ENCODE assay signal across 29 cellular contexts in the genomic region with DNA sequence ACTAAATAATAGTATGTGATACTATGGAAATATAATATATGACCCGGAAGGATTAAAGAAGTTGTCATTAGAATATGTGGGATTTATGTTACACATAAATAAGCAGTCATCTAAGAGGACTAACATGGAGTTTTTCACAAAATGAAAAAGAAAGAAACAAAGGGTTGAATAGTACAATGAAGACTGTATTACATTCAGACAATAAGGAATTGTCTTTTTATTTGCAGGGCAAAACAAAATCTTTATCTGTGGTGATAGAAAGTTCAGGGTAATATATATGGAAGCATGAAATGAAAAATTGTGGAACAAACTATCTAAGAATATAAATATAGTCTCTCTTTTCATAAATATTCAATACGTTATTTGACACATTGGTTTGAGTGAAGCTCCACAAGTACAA. TPM values are rescaled to one million over a fixed set of nuclear protein-coding genes. Genes with fewer than 3 reads are reported as not detected.
"Had no signal": no experiment of that assay in that cellular context is flagged by ENCODE, and none has a peak within 500 bp of the region (broad histone marks: within the 10 kb centered on the region; RNA-seq: fewer than 3 reads in every experiment).

No MANE protein-coding gene starts in this region.

- H3K9me3 Mint-ChIP-seq: activated CD4-positive, alpha-beta T cell treated with anti-CD3 and anti-CD28 coated beads, Interleukin-2, amount 10 ng/mL, durations not matched to agents 24 days and 14 days; activated naive CD4-positive, alpha-beta T cell treated with anti-CD3 and anti-CD28 coated beads, Interleukin-2, amount 50 U/mL, for 24 hours; activated naive CD8-positive, alpha-beta T cell treated with anti-CD3 and anti-CD28 coated beads, Interleukin-2, amount 10 ng/mL, durations not matched to agents 7 days and 5 days; activated T-cell treated with anti-CD3 and anti-CD28 coated beads, Interleukin-2, amount 50 U/mL, for 24 hours; activated T-helper 2 cell treated with anti-CD3 and anti-CD28 coated beads, Interferon-gamma antibody, Interleukin-2, Interleukin-4, amounts not matched to agents 10 μg/mL and 5 μg/mL and 100 μg/mL, durations not matched to agents 14 hours and 24 hours and 36 hours had no signal

- H3K36me3 ChIP-seq: adrenal gland, brain microvascular endothelial cell, MG63, SJCRH30 had no signal

- H3K27ac Mint-ChIP-seq: activated CD4-positive, alpha-beta T cell treated with anti-CD3 and anti-CD28 coated beads, Interleukin-2, amount 10 ng/mL, durations not matched to agents 24 days and 14 days; activated CD8-positive, alpha-beta T cell treated with anti-CD3 and anti-CD28 coated beads, Interleukin-2, amount 10 ng/mL, durations not matched to agents 7 days and 5 days; activated naive CD4-positive, alpha-beta T cell treated with anti-CD3 and anti-CD28 coated beads, Interleukin-2, amount 50 U/mL, for 24 hours; activated naive CD8-positive, alpha-beta T cell treated with anti-CD3 and anti-CD28 coated beads, Interleukin-2, amount 10 ng/mL, durations not matched to agents 7 days and 5 days; activated T-cell treated with anti-CD3 and anti-CD28 coated beads, Interleukin-2, amount 50 U/mL, for 24 hours; activated T-helper 2 cell treated with anti-CD3 and anti-CD28 coated beads, Interferon-gamma antibody, Interleukin-2, Interleukin-4, amounts not matched to agents 10 μg/mL and 5 μg/mL and 100 μg/mL, durations not matched to agents 14 hours and 24 hours and 36 hours had no signal

- H3K4me1 ChIP-seq: adrenal gland, SJCRH30 had no signal

- H3K4me3 ChIP-seq: adrenal gland, MG63, SJCRH30, SK-N-MC had no signal

- H3K27me3 Mint-ChIP-seq: activated CD4-positive, alpha-beta T cell treated with anti-CD3 and anti-CD28 coated beads, Interleukin-2, amount 10 ng/mL, durations not matched to agents 24 days and 14 days; activated naive CD4-positive, alpha-beta T cell treated with anti-CD3 and anti-CD28 coated beads, Interleukin-2, amount 50 U/mL, for 24 hours; activated T-cell treated with anti-CD3 and anti-CD28 coated beads, Interleukin-2, amount 50 U/mL, for 24 hours had no signal

- H3K4me3 Mint-ChIP-seq: activated CD4-positive, alpha-beta T cell treated with anti-CD3 and anti-CD28 coated beads, Interleukin-2, amount 10 ng/mL, durations not matched to agents 24 days and 14 days; activated CD8-positive, alpha-beta T cell treated with anti-CD3 and anti-CD28 coated beads, Interleukin-2, amount 10 ng/mL, durations not matched to agents 7 days and 5 days; activated naive CD4-positive, alpha-beta T cell treated with anti-CD3 and anti-CD28 coated beads, Interleukin-2, amount 50 U/mL, for 24 hours; activated naive CD8-positive, alpha-beta T cell treated with anti-CD3 and anti-CD28 coated beads, Interleukin-2, amount 10 ng/mL, durations not matched to agents 7 days and 5 days; activated T-cell treated with anti-CD3 and anti-CD28 coated beads, Interleukin-2, amount 50 U/mL, for 24 hours had no signal

- DNase-seq: activated CD4-positive, alpha-beta T cell treated with anti-CD3 and anti-CD28 coated beads, Interleukin-2, amount 10 ng/mL, durations not matched to agents 24 days and 14 days; activated CD4-positive, alpha-beta T cell treated with anti-CD3 and anti-CD28 coated beads, Interleukin-2, amount 50 U/mL, for 48 hours; activated CD8-positive, alpha-beta T cell treated with anti-CD3 and anti-CD28 coated beads, Interleukin-2, amount 10 ng/mL, durations not matched to agents 7 days and 5 days; activated gamma-delta T cell; activated naive CD4-positive, alpha-beta T cell treated with Interleukin-2 at 50 U/mL for 16 hours; activated naive CD8-positive, alpha-beta T cell treated with anti-CD3 and anti-CD28 coated beads, Interleukin-2, amount 10 ng/mL, durations not matched to agents 7 days and 5 days; activated T-cell treated with anti-CD3 and anti-CD28 coated beads, Interleukin-2, amount 50 U/mL, for 24 hours; adrenal gland; brain microvascular endothelial cell; Kasumi-1; KG1; MG63; NCI-H1048; NCI-H1105 treated with DMSO at 0.1 percent for 48 hours; NCI-H1436 treated with DMSO at 0.1 percent for 48 hours; NCI-H1694 treated with DMSO at 0.1 percent for 48 hours; NCI-H2029; NCI-H2107; NCI-H2171; NCI-H510A; NCI-H526; NCI-H748 treated with DMSO at 0.1 percent for 48 hours; NK-92 treated with Interleukin-12 subunit alpha and Interleukin-12 subunit beta, amount 100 ng/mL, for 24 hours; SHP77; SJCRH30 had no signal

- H3K27ac ChIP-seq: adrenal gland, brain microvascular endothelial cell, SJCRH30, SK-N-MC had no signal

- H3K9me3 ChIP-seq: adrenal gland, MG63, SJCRH30 had no signal

- H3K27me3 ChIP-seq: adrenal gland, brain microvascular endothelial cell, MG63, SJCRH30 had no signal

RNA-seq across cellular contexts. Expression of a gene that starts 5.8 kb away (rescaled TPM):
- total RNA-seq: RPMI7951, SJCRH30 had no signal
